Comparison of ENCODE assay signal across 8 cellular contexts in genomic region chr2:74849228-74849892, GRCh38. TPM values are rescaled to one million over a fixed set of nuclear protein-coding genes. Genes with fewer than 3 reads are reported as not detected.
DNase-seq lines count a peak whose midpoint lies in the region; ATAC-seq and TF ChIP-seq lines count a peak whose summit lies in the region.

No MANE protein-coding gene starts in this region.

- H3K36me3 ChIP-seq in thoracic aorta, result no peaks in the 10 kb centered on the region

- H3K27me3 ChIP-seq in thoracic aorta (replicated peaks; ENCODE audit: insufficient read depth), result no peaks in the 10 kb centered on the region

- H3K36me3 Mint-ChIP-seq in activated naive CD4-positive, alpha-beta T cell treated with anti-CD3 and anti-CD28 coated beads, Interleukin-2, amount 50 U/mL, for 72 hours, result peaks cover under 1 to 19% of the 10 kb centered on the region in 2 donors

- no peaks in the 10 kb centered on the region for H3K9me3 Mint-ChIP-seq in activated naive CD4-positive, alpha-beta T cell treated with anti-CD3 and anti-CD28 coated beads, Interleukin-2, amount 50 U/mL, for 72 hours

- H3K9me3 ChIP-seq in thoracic aorta, result no peaks in the 10 kb centered on the region

- peak overlapping the region; percentile 77 to 91 for H3K27ac Mint-ChIP-seq in activated naive CD4-positive, alpha-beta T cell treated with anti-CD3 and anti-CD28 coated beads, Interleukin-2, amount 50 U/mL, for 72 hours

- TF ChIP-seq POLR2A in GM18526 (IDR thresholded peaks at IDR 0.05; ENCODE audit: extremely low read depth, insufficient read length), result peak; percentile 35

- H3K4me3 ChIP-seq in thoracic aorta, result peak overlapping the region; percentile 36

- peak overlapping the region in 1 of 2 donors; percentile 39 for H3K27ac ChIP-seq in thoracic aorta

- H3K4me1 ChIP-seq in thoracic aorta (ENCODE audit: control insufficient read depth in 1 of 2, low read depth in 2 of 2), result peaks cover 23 to 39% of the 10 kb centered on the region in 2 donors

- DNase-seq in NOMO-1 (lab: John Stamatoyannopoulos, UW; ENCODE audit: unreplicated experiment in 2 of 2) (peak; percentile 90 to 93), left lobe of liver (ENCODE audit: low spot score) (no peak), thoracic aorta (ENCODE audit: low spot score) (no peak), NCI-H526 treated with DMSO at 0.1 percent for 48 hours (lab: John Stamatoyannopoulos, UW) (no peak), A172 (ENCODE audit: low spot score) (no peak)
- DNase-seq in activated naive CD4-positive, alpha-beta T cell treated with anti-CD3 and anti-CD28 coated beads, Interleukin-2, amount 50 U/mL, for 72 hours (ENCODE audit: low spot score in 2 of 2), result no peak

- TF ChIP-seq CTCF in thoracic aorta (IDR thresholded peaks at IDR 0.05), result no peak

- ATAC-seq in HG02678 (IDR thresholded peaks at IDR 0.05; ENCODE audit: unreplicated experiment) (peak; percentile 82), left lobe of liver (peak; percentile 39), thoracic aorta (ENCODE audit: insufficient number of reproducible peaks, low FRiP score, low read depth) (no peak)
- ATAC-seq in activated naive CD4-positive, alpha-beta T cell treated with anti-CD3 and anti-CD28 coated beads, Interleukin-2, amount 50 U/mL, for 72 hours, result peak; percentile 57 to 72

RNA-seq across cellular contexts. Expression of gene HK2, which starts 15.4 kb away (rescaled TPM):
- total RNA-seq in activated naive CD4-positive, alpha-beta T cell treated with anti-CD3 and anti-CD28 coated beads, Interleukin-2, amount 50 U/mL, for 72 hours, result 10 to 100 TPM; 18.5 to 84.5 TPM
- 1.3 TPM for total RNA-seq in left lobe of liver
- 10 to 100 TPM in 1 of 2 donors, 1 to 10 TPM in 1; 6.9 to 13.4 TPM for total RNA-seq in thoracic aorta
- total RNA-seq in A172 (2014; rRNA removed; shearing (Covaris generic)), result 0.09 and 1.0 TPM in 2 replicates

Comparison
In these comparisons a context has a peak if more than half of its experiments do, and no peak if none do; other contexts are left out.
1. DNase-seq: peak in NOMO-1 (2 of 2); none in activated naive CD4-positive, alpha-beta T cell treated with anti-CD3 and anti-CD28 coated beads, Interleukin-2, amount 50 U/mL, for 72 hours (0 of 2), left lobe of liver (single experiment), thoracic aorta (single experiment), NCI-H526 treated with DMSO at 0.1 percent for 48 hours (single experiment) and A172 (single experiment).